In the genomic region with DNA sequence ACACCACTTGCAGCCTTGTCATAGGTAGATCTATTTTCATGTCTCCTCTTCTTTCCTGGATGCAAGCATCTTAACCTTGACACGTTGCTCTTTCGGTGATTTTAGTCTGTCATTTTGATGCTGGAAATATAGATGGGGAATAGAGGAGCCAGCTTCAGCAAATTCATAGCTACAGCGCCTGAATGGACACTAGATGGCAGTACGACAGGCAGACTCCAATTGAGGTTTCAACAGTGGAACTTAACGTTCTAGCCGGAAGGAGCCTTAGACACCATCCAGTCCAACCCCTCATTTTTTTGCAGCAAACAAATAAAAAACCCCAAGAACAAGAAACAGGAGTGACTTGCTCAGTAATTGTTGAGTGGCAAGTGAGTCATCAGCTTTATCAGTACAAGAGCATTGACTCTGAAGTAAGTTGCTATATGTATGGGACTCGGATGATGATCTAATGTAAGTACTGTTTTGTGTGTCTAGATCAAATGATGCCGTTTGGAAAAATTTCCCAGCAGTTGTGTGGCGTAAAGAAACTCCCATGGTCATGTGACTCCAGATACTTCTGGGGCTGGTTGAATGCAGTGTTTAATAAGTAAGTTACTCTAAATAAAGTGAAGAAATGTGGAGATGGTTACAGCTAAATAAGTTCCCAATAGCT, we compare ENCODE assay signal across 8 cellular contexts. TPM values are rescaled to one million over a fixed set of nuclear protein-coding genes. Genes with fewer than 3 reads are reported as not detected.
DNase-seq lines count a peak whose midpoint lies in the region; TF ChIP-seq lines count a peak whose summit lies in the region.

No MANE protein-coding gene starts in this region.

- peak overlapping the region; percentile 40 for H3K4me2 ChIP-seq in parathyroid adenoma (ENCODE audit: low read length)

- H3K4me1 ChIP-seq in parathyroid adenoma = no peaks in the 10 kb centered on the region

- peak; percentile 80 for TF ChIP-seq CTCF in parathyroid adenoma (IDR thresholded peaks at IDR 0.05)

- H3K4me3 ChIP-seq in H7 (ENCODE audit: insufficient read depth, low read depth, low read length) (no peak overlapping the region), parathyroid adenoma (ENCODE audit: low read depth, low read length) (no peak overlapping the region)

- H3K9ac ChIP-seq in parathyroid adenoma = no peak overlapping the region

- no peaks in the 10 kb centered on the region for H3K27me3 ChIP-seq in H7 (ENCODE audit: control insufficient read depth, insufficient read depth, low read length)
- H3K27me3 ChIP-seq in parathyroid adenoma (ENCODE audit: control insufficient read depth, insufficient read depth, low read length) = no peaks in the 10 kb centered on the region

- H3K36me3 ChIP-seq in H7 (replicated peaks; ENCODE audit: control insufficient read depth, insufficient read depth, low read length) = peaks cover 1% of the 10 kb centered on the region; the same call in 1 of the 2 replicates
- no peaks in the 10 kb centered on the region for H3K36me3 ChIP-seq in parathyroid adenoma (ENCODE audit: control insufficient read depth, insufficient read depth, low read length)

- H2AFZ ChIP-seq in parathyroid adenoma = peak overlapping the region; percentile 0

- no peak overlapping the region for H3K27ac ChIP-seq in parathyroid adenoma

- H3K9me3 ChIP-seq in parathyroid adenoma (ENCODE audit: control insufficient read depth, low read length) = no peaks in the 10 kb centered on the region

- peaks cover 5% of the 10 kb centered on the region for H3K79me2 ChIP-seq in parathyroid adenoma

- DNase-seq in GM03348 (ENCODE audit: low spot score) (peak; percentile 79), H7 (peak; percentile 61), LoVo (ENCODE audit: low spot score) (peak; percentile 92), SHP77 (lab: John Stamatoyannopoulos, UW) (peak; percentile 66 to 83), germinal center (ENCODE audit: low spot score) (peak; percentile 76), ureter (ENCODE audit: low spot score) (peak; percentile 74)
- peak; percentile 58 for DNase-seq in activated gamma-delta T cell treated with anti-CD3 and anti-CD28 coated beads, Interleukin-2, amount 50 U/mL, for 16 hours (ENCODE audit: low read depth)

RNA-seq across cellular contexts. Expression of gene DMAC2L, which starts 9.0 kb away (rescaled TPM):
- total RNA-seq in H7 (2014; rRNA removed; shearing (Covaris generic)) = 8.0 and 8.2 TPM in 2 replicates
- 31.0 TPM for total RNA-seq in ureter

RNA-seq across cellular contexts. Expression of gene L2HGDH, which starts 9.1 kb away (rescaled TPM):
- 17.4 and 18.2 TPM in 2 replicates for total RNA-seq in H7 (2014; rRNA removed; shearing (Covaris generic))
- 7.8 TPM for total RNA-seq in ureter
